Comparison of ENCODE assay signal across 20 cellular contexts in the genomic region with DNA sequence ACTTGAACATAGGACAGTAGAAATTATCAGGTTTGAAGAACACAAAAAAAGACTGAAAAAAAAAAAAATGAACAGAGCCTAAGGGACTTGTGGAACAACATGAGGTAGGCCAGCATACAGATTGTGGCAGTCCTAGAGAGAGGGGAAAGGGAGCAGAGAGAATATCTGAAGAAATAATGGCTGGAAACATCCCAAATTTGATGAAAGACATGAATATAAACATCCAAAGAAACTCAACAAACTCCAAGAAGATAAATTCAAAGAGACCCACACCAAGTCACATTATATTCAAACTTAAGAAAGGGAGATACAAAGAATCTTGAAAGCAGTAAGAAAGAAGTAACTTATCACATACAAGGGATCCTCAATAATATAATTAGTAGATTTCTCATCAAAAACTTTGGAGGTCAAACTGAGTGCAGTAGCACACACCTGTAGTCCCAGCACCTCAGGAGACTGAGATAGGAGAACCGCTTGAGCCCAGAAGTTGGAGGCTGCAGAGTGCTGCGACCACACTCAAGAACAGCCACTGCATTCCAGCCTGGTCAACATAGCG.
"Had no signal": no experiment of that assay in that cellular context is flagged by ENCODE, and none has a peak within 500 bp of the region (broad histone marks: within the 10 kb centered on the region; RNA-seq: fewer than 3 reads in every experiment).

No MANE protein-coding gene starts in this region.

- H3K9me3 ChIP-seq: prostate gland, thyroid gland had no signal

- H3K27ac ChIP-seq: dorsolateral prefrontal cortex, lower lobe of right lung, prostate gland, right atrium auricular region, stomach, thyroid gland had no signal

- H3K27me3 Mint-ChIP-seq: naive thymus-derived CD8-positive, alpha-beta T cell; type B pancreatic cell had no signal

- H3K4me1 ChIP-seq: prostate gland had no signal

- H3K4me3 ChIP-seq: dorsolateral prefrontal cortex, lower lobe of right lung, prostate gland, right atrium auricular region, smooth muscle cell, stomach, thyroid gland had no signal

- H3K27me3 ChIP-seq: dorsolateral prefrontal cortex, right atrium auricular region, stomach, thyroid gland had no signal

- H3K27ac Mint-ChIP-seq: nephron progenitor cell, type B pancreatic cell had no signal

- H3K4me2 ChIP-seq: smooth muscle cell had no signal

- ATAC-seq: left ventricle myocardium superior; lower lobe of right lung; naive thymus-derived CD8-positive, alpha-beta T cell; sciatic nerve had no signal

- H3K4me3 Mint-ChIP-seq: nephron progenitor cell, type B pancreatic cell had no signal

- DNase-seq: cortex of kidney; dorsolateral prefrontal cortex; effector CD4-positive, alpha-beta T cell; left ventricle myocardium superior; lower lobe of right lung; naive thymus-derived CD8-positive, alpha-beta T cell; nephron progenitor cell; nucleus accumbens; stimulated activated CD4-positive, alpha-beta T cell treated with anti-CD3 and anti-CD28 coated beads, Interleukin-12 subunit alpha, Interleukin-12 subunit beta, amount 100 ng/mL, for 4 hours; stimulated activated CD4-positive, alpha-beta T cell treated with anti-CD3 and anti-CD28 coated beads, Interleukin-1b, Interleukin-23, amount 100 ng/mL, for 48 hours; stimulated activated CD4-positive, alpha-beta T cell treated with anti-CD3 and anti-CD28 coated beads, Interleukin-4, amount 100 ng/mL, for 1 hour; stimulated activated CD8-positive, alpha-beta memory T cell treated with anti-CD3 and anti-CD28 coated beads, Interleukin-4, amount 100 ng/mL, for 48 hours; stimulated activated naive CD4-positive, alpha-beta T cell treated with Interleukin-2 at 50 U/mL for 16 hours; stomach; thyroid gland had no signal

- H3K9me3 Mint-ChIP-seq: type B pancreatic cell had no signal

- H3K36me3 ChIP-seq: prostate gland, thyroid gland had no signal
